14 cellular contexts compared by ENCODE assay signal in the genomic region with DNA sequence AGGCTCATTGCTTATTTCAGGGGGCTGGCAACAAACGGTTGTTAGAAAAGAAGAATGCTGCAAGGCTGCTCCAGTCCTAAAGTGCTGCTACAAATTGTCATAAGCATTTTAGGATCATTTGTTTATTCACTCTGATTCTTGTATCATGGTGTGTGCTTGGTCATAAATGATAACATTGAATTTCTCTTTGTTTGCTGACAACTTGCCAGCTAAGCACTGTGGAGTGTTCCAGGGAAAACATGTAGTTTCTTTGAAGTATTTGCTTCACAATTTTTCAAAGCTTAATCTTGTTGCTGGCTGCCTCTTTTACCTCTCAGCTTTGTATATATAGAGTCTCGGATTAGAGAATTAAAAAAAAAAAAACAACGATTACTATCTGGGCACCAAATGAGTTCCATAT.
DNase-seq lines count a peak whose midpoint lies in the region; ATAC-seq, FAIRE-seq and TF ChIP-seq lines count a peak whose summit lies in the region.
"Had no signal": no experiment of that assay in that cellular context is flagged by ENCODE, and none has a peak within 500 bp of the region (broad histone marks: within the 10 kb centered on the region; RNA-seq: fewer than 3 reads in every experiment).

No MANE protein-coding gene starts in this region.

- DNase-seq in DMS79 (lab: John Stamatoyannopoulos, UW) (peak; percentile 25), NCI-H1105 treated with DMSO at 0.1 percent for 48 hours (lab: John Stamatoyannopoulos, UW) (peak; percentile 51), astrocyte of the hippocampus (ENCODE audit: low read depth, low spot score) (peak; percentile 70), amniotic stem cell (lab: John Stamatoyannopoulos, UW) (no peak), GM20000 (ENCODE audit: low spot score) (no peak)
- DNase-seq: EL, NCI-H187, NCI-H510A, RPMI8226, SIG-M5 had no signal

- ATAC-seq in HG02610 (IDR thresholded peaks at IDR 0.05; ENCODE audit: unreplicated experiment) (no peak), GM19328 (IDR thresholded peaks at IDR 0.05; ENCODE audit: unreplicated experiment) (no peak)

- FAIRE-seq in islet of Langerhans (lab: Jason Lieb, UNC): peak; percentile 41
- FAIRE-seq: GM19239 had no signal

- TF ChIP-seq CTCF in GM20000 (IDR thresholded peaks at IDR 0.05; ENCODE audit: extremely low read depth, missing control alignments): no peak

Comparison
In these comparisons a context has a peak if more than half of its experiments do, and no peak if none do; other contexts are left out.
1. DNase-seq: peak in DMS79 (single experiment), NCI-H1105 treated with DMSO at 0.1 percent for 48 hours (single experiment) and astrocyte of the hippocampus (single experiment); none in amniotic stem cell (single experiment) and GM20000 (single experiment).